ENCODE assay signal across 2 cellular contexts in the genomic region with DNA sequence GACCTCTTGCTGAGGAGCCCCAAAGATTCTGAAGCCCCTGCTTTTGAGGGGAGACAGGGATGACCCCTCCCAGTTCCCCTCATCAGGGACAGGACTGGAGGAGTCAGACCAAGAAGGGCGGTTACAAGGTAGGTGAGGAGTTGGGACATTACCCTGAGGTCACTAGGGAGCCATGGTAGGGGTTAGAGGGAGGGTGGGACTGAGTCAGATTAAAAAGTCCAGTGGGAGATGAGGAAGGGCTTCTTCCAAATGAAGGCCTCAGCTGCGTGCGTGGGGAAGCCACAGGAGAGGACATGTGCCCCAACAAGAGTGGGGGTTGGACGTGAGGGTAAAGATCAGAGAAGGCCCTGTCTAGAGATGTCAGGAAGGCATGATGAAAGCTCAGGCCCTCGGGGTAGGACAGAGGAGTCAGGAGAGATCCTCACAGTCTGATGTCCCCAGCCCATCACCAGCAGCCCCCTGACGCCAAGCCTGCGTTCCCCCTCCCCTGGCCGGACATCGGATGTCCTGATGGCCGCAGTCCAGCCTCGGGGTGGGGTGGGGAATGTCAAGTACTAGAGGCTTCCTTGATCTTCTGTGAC.
TF ChIP-seq lines count a peak whose summit lies in the region.

No MANE protein-coding gene starts in this region.

TF ChIP-seq in A549, 52 proteins besides CTCF, POLR2A, EP300 and RAD21:
- TF ChIP-seq ZFP36 (IDR thresholded peaks at IDR 0.05; ENCODE audit: borderline replicate concordance, partially characterized antibody) (peak; percentile 61), USF2 (IDR thresholded peaks at IDR 0.05) (no peak)

TF ChIP-seq in HepG2, 621 proteins besides CTCF, POLR2A, EP300 and RAD21:
- TF ChIP-seq PAWR (CRISPR knock-in tag; IDR thresholded peaks at IDR 0.05; ENCODE audit: borderline replicate concordance) (no peak), REXO4 (CRISPR knock-in tag; IDR thresholded peaks at IDR 0.05; ENCODE audit: borderline replicate concordance) (no peak), KLF9 (CRISPR knock-in tag; IDR thresholded peaks at IDR 0.05; ENCODE audit: low read depth) (no peak), ZKSCAN1 (IDR thresholded peaks at IDR 0.05; ENCODE audit: low read length) (no peak), ZNF605 (CRISPR knock-in tag; IDR thresholded peaks at IDR 0.05) (no peak), ZNF574 (CRISPR knock-in tag; IDR thresholded peaks at IDR 0.05) (no peak), SNAPC2 (CRISPR knock-in tag; IDR thresholded peaks at IDR 0.05) (no peak), XBP1 (CRISPR knock-in tag; IDR thresholded peaks at IDR 0.05) (no peak), ZMYM3 (CRISPR knock-in tag; IDR thresholded peaks at IDR 0.05) (peak; percentile 89), ZNF382 (CRISPR knock-in tag; IDR thresholded peaks at IDR 0.05; ENCODE audit: borderline replicate concordance) (no peak), ZNF432 (CRISPR knock-in tag; IDR thresholded peaks at IDR 0.05; ENCODE audit: borderline replicate concordance) (no peak), ZSCAN25 (CRISPR knock-in tag; IDR thresholded peaks at IDR 0.05) (no peak), JARID2 (CRISPR knock-in tag; IDR thresholded peaks at IDR 0.05; ENCODE audit: insufficient replicate concordance) (no peak), ZFP36L1 (CRISPR knock-in tag; IDR thresholded peaks at IDR 0.05) (no peak), HNRNPUL1 (IDR thresholded peaks at IDR 0.05; ENCODE audit: low read depth, low read length) (no peak), ELF4 (CRISPR knock-in tag; IDR thresholded peaks at IDR 0.05; ENCODE audit: borderline replicate concordance) (no peak), BHLHE40 (IDR thresholded peaks at IDR 0.05; ENCODE audit: low read length) (0 out of 2 replicates have a peak, but pooled peaks have one; percentile 3), ZNF264 (CRISPR knock-in tag; IDR thresholded peaks at IDR 0.05) (no peak), ATRX (CRISPR knock-in tag; IDR thresholded peaks at IDR 0.05; ENCODE audit: borderline replicate concordance) (no peak), RARG (CRISPR knock-in tag; IDR thresholded peaks at IDR 0.05; ENCODE audit: low read depth) (no peak), PCBP2 (optimal IDR thresholded peaks at IDR 0.05; ENCODE audit: low read depth, low read length, poor library complexity, severe bottlenecking) (no peak), NFRKB (IDR thresholded peaks at IDR 0.05) (no peak), POLR2AphosphoS2 (IDR thresholded peaks at IDR 0.05; ENCODE audit: low read depth, low read length) (no peak), ZFP36 (IDR thresholded peaks at IDR 0.05; ENCODE audit: borderline replicate concordance, low read depth, low read length, partially characterized antibody) (peak; percentile 63), ELK4 (CRISPR knock-in tag; IDR thresholded peaks at IDR 0.05; ENCODE audit: borderline replicate concordance) (no peak), ARNT (IDR thresholded peaks at IDR 0.05) (no peak), NCOA5 (CRISPR knock-in tag; IDR thresholded peaks at IDR 0.05) (no peak), HOXA9 (CRISPR knock-in tag; IDR thresholded peaks at IDR 0.05; ENCODE audit: borderline replicate concordance) (no peak), TAF15 (IDR thresholded peaks at IDR 0.05; ENCODE audit: low read depth, low read length, poor library complexity, severe bottlenecking) (no peak), KDM1A (CRISPR knock-in tag; IDR thresholded peaks at IDR 0.05) (peak; percentile 16; the same call in 1 of the 2 replicates), HOXD1 (CRISPR knock-in tag; IDR thresholded peaks at IDR 0.05) (no peak)
- TF ChIP-seq, protein P1, sequence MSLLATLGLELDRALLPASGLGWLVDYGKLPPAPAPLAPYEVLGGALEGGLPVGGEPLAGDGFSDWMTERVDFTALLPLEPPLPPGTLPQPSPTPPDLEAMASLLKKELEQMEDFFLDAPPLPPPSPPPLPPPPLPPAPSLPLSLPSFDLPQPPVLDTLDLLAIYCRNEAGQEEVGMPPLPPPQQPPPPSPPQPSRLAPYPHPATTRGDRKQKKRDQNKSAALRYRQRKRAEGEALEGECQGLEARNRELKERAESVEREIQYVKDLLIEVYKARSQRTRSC (CRISPR knock-in tag; IDR thresholded peaks at IDR 0.05; ENCODE audit: low read depth) = no peak
- TF ChIP-seq, protein P2, sequence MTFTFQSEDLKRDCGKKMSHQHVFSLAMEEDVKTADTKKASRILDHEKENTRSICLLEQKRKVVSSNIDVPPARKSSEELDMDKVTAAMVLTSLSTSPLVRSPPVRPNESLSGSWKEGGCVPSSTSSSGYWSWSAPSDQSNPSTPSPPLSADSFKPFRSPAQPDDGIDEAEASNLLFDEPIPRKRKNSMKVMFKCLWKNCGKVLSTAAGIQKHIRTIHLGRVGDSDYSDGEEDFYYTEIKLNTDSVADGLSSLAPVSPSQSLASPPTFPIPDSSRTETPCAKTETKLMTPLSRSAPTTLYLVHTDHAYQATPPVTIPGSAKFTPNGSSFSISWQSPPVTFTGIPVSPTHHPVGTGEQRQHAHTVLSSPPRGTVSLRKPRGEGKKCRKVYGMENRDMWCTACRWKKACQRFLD (CRISPR knock-in tag; IDR thresholded peaks at IDR 0.05; ENCODE audit: borderline replicate concordance) = no peak
- TF ChIP-seq, protein P3, sequence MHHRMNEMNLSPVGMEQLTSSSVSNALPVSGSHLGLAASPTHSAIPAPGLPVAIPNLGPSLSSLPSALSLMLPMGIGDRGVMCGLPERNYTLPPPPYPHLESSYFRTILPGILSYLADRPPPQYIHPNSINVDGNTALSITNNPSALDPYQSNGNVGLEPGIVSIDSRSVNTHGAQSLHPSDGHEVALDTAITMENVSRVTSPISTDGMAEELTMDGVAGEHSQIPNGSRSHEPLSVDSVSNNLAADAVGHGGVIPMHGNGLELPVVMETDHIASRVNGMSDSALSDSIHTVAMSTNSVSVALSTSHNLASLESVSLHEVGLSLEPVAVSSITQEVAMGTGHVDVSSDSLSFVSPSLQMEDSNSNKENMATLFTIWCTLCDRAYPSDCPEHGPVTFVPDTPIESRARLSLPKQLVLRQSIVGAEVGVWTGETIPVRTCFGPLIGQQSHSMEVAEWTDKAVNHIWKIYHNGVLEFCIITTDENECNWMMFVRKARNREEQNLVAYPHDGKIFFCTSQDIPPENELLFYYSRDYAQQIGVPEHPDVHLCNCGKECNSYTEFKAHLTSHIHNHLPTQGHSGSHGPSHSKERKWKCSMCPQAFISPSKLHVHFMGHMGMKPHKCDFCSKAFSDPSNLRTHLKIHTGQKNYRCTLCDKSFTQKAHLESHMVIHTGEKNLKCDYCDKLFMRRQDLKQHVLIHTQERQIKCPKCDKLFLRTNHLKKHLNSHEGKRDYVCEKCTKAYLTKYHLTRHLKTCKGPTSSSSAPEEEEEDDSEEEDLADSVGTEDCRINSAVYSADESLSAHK (CRISPR knock-in tag; IDR thresholded peaks at IDR 0.05; ENCODE audit: borderline replicate concordance) = no peak
- TF ChIP-seq, protein P4, sequence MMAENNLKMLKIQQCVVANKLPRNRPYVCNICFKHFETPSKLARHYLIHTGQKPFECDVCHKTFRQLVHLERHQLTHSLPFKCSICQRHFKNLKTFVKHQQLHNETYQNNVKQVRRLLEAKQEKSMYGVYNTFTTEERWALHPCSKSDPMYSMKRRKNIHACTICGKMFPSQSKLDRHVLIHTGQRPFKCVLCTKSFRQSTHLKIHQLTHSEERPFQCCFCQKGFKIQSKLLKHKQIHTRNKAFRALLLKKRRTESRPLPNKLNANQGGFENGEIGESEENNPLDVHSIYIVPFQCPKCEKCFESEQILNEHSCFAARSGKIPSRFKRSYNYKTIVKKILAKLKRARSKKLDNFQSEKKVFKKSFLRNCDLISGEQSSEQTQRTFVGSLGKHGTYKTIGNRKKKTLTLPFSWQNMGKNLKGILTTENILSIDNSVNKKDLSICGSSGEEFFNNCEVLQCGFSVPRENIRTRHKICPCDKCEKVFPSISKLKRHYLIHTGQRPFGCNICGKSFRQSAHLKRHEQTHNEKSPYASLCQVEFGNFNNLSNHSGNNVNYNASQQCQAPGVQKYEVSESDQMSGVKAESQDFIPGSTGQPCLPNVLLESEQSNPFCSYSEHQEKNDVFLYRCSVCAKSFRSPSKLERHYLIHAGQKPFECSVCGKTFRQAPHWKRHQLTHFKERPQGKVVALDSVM (CRISPR knock-in tag; IDR thresholded peaks at IDR 0.05) = peak; percentile 5; the same call in 1 of the 2 replicates
- TF ChIP-seq, protein P5, sequence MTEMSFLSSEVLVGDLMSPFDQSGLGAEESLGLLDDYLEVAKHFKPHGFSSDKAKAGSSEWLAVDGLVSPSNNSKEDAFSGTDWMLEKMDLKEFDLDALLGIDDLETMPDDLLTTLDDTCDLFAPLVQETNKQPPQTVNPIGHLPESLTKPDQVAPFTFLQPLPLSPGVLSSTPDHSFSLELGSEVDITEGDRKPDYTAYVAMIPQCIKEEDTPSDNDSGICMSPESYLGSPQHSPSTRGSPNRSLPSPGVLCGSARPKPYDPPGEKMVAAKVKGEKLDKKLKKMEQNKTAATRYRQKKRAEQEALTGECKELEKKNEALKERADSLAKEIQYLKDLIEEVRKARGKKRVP (CRISPR knock-in tag; IDR thresholded peaks at IDR 0.05) = no peak
- TF ChIP-seq, protein P6, sequence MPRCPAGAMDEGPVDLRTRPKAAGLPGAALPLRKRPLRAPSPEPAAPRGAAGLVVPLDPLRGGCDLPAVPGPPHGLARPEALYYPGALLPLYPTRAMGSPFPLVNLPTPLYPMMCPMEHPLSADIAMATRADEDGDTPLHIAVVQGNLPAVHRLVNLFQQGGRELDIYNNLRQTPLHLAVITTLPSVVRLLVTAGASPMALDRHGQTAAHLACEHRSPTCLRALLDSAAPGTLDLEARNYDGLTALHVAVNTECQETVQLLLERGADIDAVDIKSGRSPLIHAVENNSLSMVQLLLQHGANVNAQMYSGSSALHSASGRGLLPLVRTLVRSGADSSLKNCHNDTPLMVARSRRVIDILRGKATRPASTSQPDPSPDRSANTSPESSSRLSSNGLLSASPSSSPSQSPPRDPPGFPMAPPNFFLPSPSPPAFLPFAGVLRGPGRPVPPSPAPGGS (CRISPR knock-in tag; IDR thresholded peaks at IDR 0.05) = no peak
